ENCODE assay signal across 23 cellular contexts in the genomic region with DNA sequence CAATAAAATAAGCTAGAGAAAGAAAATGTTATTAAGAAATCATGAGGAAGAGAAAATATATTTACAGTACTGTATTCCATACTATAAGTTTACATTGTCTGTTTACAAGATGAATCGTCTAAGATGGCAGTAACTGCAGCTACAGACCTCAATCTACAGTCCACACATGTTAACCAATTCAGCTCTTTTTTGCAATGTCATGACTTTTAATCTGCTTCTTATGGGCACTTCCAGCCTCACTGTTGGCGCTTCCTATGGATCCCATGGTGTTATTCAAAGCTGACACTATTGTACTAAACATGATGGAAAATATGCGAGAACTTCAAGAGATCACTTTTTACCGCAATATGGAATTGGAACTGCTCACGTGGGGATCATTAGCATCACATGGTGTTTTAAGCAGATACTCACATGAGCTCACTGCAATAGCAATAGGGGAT.
"Had no signal": no experiment of that assay in that cellular context is flagged by ENCODE, and none has a peak within 500 bp of the region (broad histone marks: within the 10 kb centered on the region; RNA-seq: fewer than 3 reads in every experiment).

No MANE protein-coding gene starts in this region.

- ATAC-seq: PC-3, Right ventricle myocardium inferior, SK-N-SH treated with all-trans-retinoic acid at 6 μM for 48 hours had no signal

- H3K4me2 ChIP-seq: KMS-11 had no signal

- H3K9ac ChIP-seq: KMS-11 had no signal

- DNase-seq: Kasumi-1, MM.1S, NCI-H1092 treated with DMSO at 0.1 percent for 48 hours, NCI-H1436, NCI-H187, NCI-H2029, NCI-H2081 treated with DMSO at 0.1 percent for 48 hours, NCI-H2171, NCI-H226, NCI-H446, NCI-H510A, NCI-H524 treated with DMSO at 0.1 percent for 48 hours, NCI-H69, NCI-H774, PC-3, Peyer's patch, SHP77 treated with DMSO at 0.1 percent for 48 hours, SJCRH30 had no signal

- H3K4me3 ChIP-seq: Peyer's patch, SJCRH30 had no signal

- FAIRE-seq: HTR-8/SVneo had no signal

- H3K4me1 ChIP-seq: Peyer's patch had no signal

- H3K9me3 ChIP-seq: Peyer's patch, SJCRH30 had no signal

- H3K27me3 ChIP-seq: Peyer's patch, SJCRH30 had no signal

- H3K27ac ChIP-seq: HL-60, KMS-11, Peyer's patch, SJCRH30 had no signal

- H3K36me3 ChIP-seq: Peyer's patch, SJCRH30 had no signal
